ENCODE assay signal across 20 cellular contexts in the genomic region with DNA sequence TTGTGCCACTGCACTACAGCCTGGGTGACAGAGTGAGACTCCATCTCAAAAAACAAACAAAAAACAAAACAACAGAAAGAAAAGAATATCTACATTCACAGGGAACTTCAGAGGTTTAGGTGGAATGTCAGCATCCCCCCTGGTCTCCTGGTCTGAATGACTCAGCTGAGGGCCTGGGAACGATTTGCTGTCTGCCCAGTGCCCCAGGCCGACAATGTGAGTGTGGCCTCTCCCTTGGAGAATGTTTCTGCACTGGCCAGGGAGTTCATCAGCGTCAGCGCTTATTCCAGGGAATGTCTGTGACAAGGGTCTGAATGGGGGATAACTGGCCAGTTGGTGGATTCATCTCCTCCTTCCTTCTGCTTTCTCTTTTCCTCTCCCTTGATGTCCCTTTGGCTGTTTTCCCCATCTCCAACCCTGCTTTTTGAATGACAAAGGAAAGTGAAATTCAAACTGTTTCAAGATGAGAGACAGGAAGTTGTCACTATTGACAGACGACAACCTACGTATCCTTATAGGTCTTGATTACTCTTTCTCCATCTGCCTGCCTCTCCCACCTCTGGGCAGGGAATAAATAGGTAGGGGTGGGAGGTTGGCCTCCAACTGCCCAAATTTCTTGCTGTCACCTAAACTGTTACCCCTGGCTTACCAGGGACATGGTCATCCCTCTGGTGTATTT.
DNase-seq lines count a peak whose midpoint lies in the region; ATAC-seq, FAIRE-seq and TF ChIP-seq lines count a peak whose summit lies in the region.
"Had no signal": no experiment of that assay in that cellular context is flagged by ENCODE, and none has a peak within 500 bp of the region (broad histone marks: within the 10 kb centered on the region; RNA-seq: fewer than 3 reads in every experiment).

No MANE protein-coding gene starts in this region.

- ATAC-seq in SK-N-SH treated with all-trans-retinoic acid at 6 μM for 48 hours = peak; percentile 95
- ATAC-seq in GM21367 (IDR thresholded peaks at IDR 0.05; ENCODE audit: unreplicated experiment) = no peak
- ATAC-seq in HG03571 (IDR thresholded peaks at IDR 0.05; ENCODE audit: unreplicated experiment) = no peak
- ATAC-seq: activated CD8-positive, alpha-beta T cell treated with anti-CD3 and anti-CD28 coated beads, Interleukin-2, amount 10 ng/mL, durations not matched to agents 7 days and 5 days; left colon; mucosa of descending colon; T-cell had no signal

- DNase-seq in AG08395 (ENCODE audit: low spot score) (peak; percentile 45), GM19239 (ENCODE audit: insufficient read length, low spot score) (no peak), iPS-NIHi7 (ENCODE audit: extremely low spot score) (peak; percentile 55), DMS114 treated with DMSO at 0.1 percent for 48 hours (lab: John Stamatoyannopoulos, UW; ENCODE audit: unreplicated experiment) (no peak), NCI-H1092 (lab: John Stamatoyannopoulos, UW) (no peak)
- DNase-seq: activated CD8-positive, alpha-beta T cell treated with anti-CD3 and anti-CD28 coated beads, Interleukin-2, amount 10 ng/mL, durations not matched to agents 7 days and 5 days; CD8-positive, alpha-beta memory T cell; GDM1; GOT3; Kasumi-1; left colon; mucosa of descending colon; posterior cingulate gyrus; stimulated activated CD4-positive, alpha-beta T cell treated with anti-CD3 and anti-CD28 coated beads, Interleukin-4, amount 100 ng/mL, for 4 hours; stimulated activated CD8-positive, alpha-beta memory T cell treated with anti-CD3 and anti-CD28 coated beads, Interleukin-4, amount 100 ng/mL, for 48 hours; T-cell had no signal

- peak; percentile 8 for FAIRE-seq in GM19239 (lab: Jason Lieb, UNC)
- FAIRE-seq: GM12892 had no signal

TF ChIP-seq in SK-N-SH treated with all-trans-retinoic acid at 6 μM for 48 hours, 23 proteins besides CTCF, POLR2A, EP300 and RAD21:
- TF ChIP-seq ZC3H10 (CRISPR knock-in tag; IDR thresholded peaks at IDR 0.05) (0 out of 2 replicates have a peak, but pooled peaks have one; percentile 10), OSR1 (CRISPR knock-in tag; IDR thresholded peaks at IDR 0.05) (no peak), ZFP30 (CRISPR knock-in tag; IDR thresholded peaks at IDR 0.05) (0 out of 2 replicates have a peak, but pooled peaks have one; percentile 12), CSDC2 (CRISPR knock-in tag; IDR thresholded peaks at IDR 0.05) (no peak)

Comparison
In these comparisons a context has a peak if more than half of its experiments do, and no peak if none do; other contexts are left out.
1. DNase-seq: peak in AG08395 (single experiment) and iPS-NIHi7 (single experiment); none in GM19239 (single experiment), DMS114 treated with DMSO at 0.1 percent for 48 hours (single experiment) and NCI-H1092 (single experiment).